In genomic region chr20:59013959-59014608, GRCh38 we compare ENCODE assay signal across 10 cellular contexts. TPM values are rescaled to one million over a fixed set of nuclear protein-coding genes. Genes with fewer than 3 reads are reported as not detected.
DNase-seq lines count a peak whose midpoint lies in the region; ATAC-seq and TF ChIP-seq lines count a peak whose summit lies in the region.
"Had no signal": no experiment of that assay in that cellular context is flagged by ENCODE, and none has a peak within 500 bp of the region (broad histone marks: within the 10 kb centered on the region; RNA-seq: fewer than 3 reads in every experiment).

No MANE protein-coding gene starts in this region.

- no peaks in the 10 kb centered on the region for H3K9me3 ChIP-seq in SK-N-SH

- CTCF ChIA-PET in SK-N-SH (lab: Yijun Ruan, JAX), result interaction anchor here (1.2 kb wide), 1 partner anchor 804 kb away, joined by 3 read pairs; no protein-coding TSS in a partner anchor

- ATAC-seq in HG03432 (IDR thresholded peaks at IDR 0.05; ENCODE audit: unreplicated experiment), result no peak

- H3K9me2 ChIP-seq in SK-N-SH, result no peaks in the 10 kb centered on the region

- 65% methylated on average over 13 of the region's 13 CpGs for WGBS in SK-N-SH (ENCODE audit: low lambda C conversion rate)

- peaks cover under 1% of the 10 kb centered on the region; the same call in 1 of the 2 replicates for H3K79me2 ChIP-seq in SK-N-SH (ENCODE audit: insufficient read depth)

- intact Hi-C loops in posterior vena cava (cut with DNase I), result no loop called here

- H3K9ac ChIP-seq in SK-N-SH, result no peak overlapping the region

- no peaks in the 10 kb centered on the region for H3K36me3 ChIP-seq in SK-N-SH (replicated peaks in 1 of 2; ENCODE audit: control insufficient read depth in 1 of 2, insufficient read depth in 2 of 2, low read length in 1 of 2)

- POLR2A ChIA-PET in SK-N-SH (lab: Yijun Ruan, JAX), result no interaction called here

- H2AFZ ChIP-seq in SK-N-SH (ENCODE audit: low read depth), result no peak overlapping the region

- DNase-seq in EH (ENCODE audit: low read depth), result peak; percentile 91
- no peak for DNase-seq in SK-N-SH
- peak; percentile 42 for DNase-seq in choroid plexus epithelial cell (ENCODE audit: low read depth)
- peak; percentile 76 for DNase-seq in posterior vena cava (ENCODE audit: low spot score)
- DNase-seq in cerebellum (ENCODE audit: low spot score), result no peak
- DNase-seq in ecto neural progenitor cell (ENCODE audit: low spot score), result no peak
- DNase-seq: H7; NK-92 treated with Interleukin-12 subunit alpha and Interleukin-12 subunit beta, amount 100 ng/mL, for 24 hours had no signal

- TF ChIP-seq RAD21 in SK-N-SH (IDR thresholded peaks at IDR 0.05; ENCODE audit: low read length), result no peak

- H3K4me3 ChIP-seq in SK-N-SH (ENCODE audit: low read depth in 2 of 2, low read length in 1 of 2) (no peak overlapping the region), choroid plexus epithelial cell (ENCODE audit: low read depth, low read length) (no peak overlapping the region)
- H3K4me3 ChIP-seq: skin epidermis had no signal

- no peaks in the 10 kb centered on the region for H3K27me3 ChIP-seq in SK-N-SH (ENCODE audit: insufficient read depth)

- H3K4me2 ChIP-seq in SK-N-SH, result 0 out of 2 replicates have a peak overlapping the region, but pooled peaks have one; percentile 43

- TF ChIP-seq EP300 in SK-N-SH (IDR thresholded peaks at IDR 0.05; ENCODE audit: borderline replicate concordance in 1 of 2, low read depth in 1 of 2, low read length in 1 of 2), result no peak

- no peak for TF ChIP-seq CTCF in SK-N-SH (IDR thresholded peaks at IDR 0.05)
- TF ChIP-seq CTCF in choroid plexus epithelial cell (conservative IDR thresholded peaks at IDR 0.05; ENCODE audit: low read depth, low read length), result no peak

- H3K4me1 ChIP-seq in SK-N-SH (ENCODE audit: control insufficient read depth in 1 of 2, insufficient read depth in 2 of 2, low read depth in 1 of 2, low read length in 1 of 2), result peaks cover 24 to 48% of the 10 kb centered on the region in 2 experiments; a peak in 3 of 4 replicates

- peak overlapping the region in 1 of 2 experiments; percentile 62; a peak in 2 of 4 replicates for H3K27ac ChIP-seq in SK-N-SH (ENCODE audit: low read depth in 2 of 2, low read length in 1 of 2)

- H3F3A ChIP-seq in SK-N-SH (replicated peaks; ENCODE audit: insufficient read depth), result peaks cover 12% of the 10 kb centered on the region

- H4K20me1 ChIP-seq in SK-N-SH (ENCODE audit: insufficient read depth), result no peaks in the 10 kb centered on the region

TF ChIP-seq in SK-N-SH, 30 proteins besides CTCF, POLR2A, EP300 and RAD21 (continues in another document):
- 0 out of 2 replicates have a peak, but pooled peaks have one; percentile 48 for TF ChIP-seq YY1 (IDR thresholded peaks at IDR 0.05; ENCODE audit: low read depth)
- TF ChIP-seq NRF1 (IDR thresholded peaks at IDR 0.05; ENCODE audit: low read depth, low read length), result no peak
- TF ChIP-seq, protein P1, sequence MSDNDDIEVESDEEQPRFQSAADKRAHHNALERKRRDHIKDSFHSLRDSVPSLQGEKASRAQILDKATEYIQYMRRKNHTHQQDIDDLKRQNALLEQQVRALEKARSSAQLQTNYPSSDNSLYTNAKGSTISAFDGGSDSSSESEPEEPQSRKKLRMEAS (IDR thresholded peaks at IDR 0.05; ENCODE audit: low read depth), result peak; percentile 41; the same call in 1 of the 2 replicates
- TF ChIP-seq TEAD4 (IDR thresholded peaks at IDR 0.05; ENCODE audit: borderline replicate concordance, insufficient read depth), result no peak
- TF ChIP-seq SIN3A (IDR thresholded peaks at IDR 0.05; ENCODE audit: borderline replicate concordance, low read depth, low read length), result no peak
- no peak; the same call in 1 of the 2 replicates for TF ChIP-seq TCF12 (IDR thresholded peaks at IDR 0.05)
- TF ChIP-seq FOSL2 (IDR thresholded peaks at IDR 0.05; ENCODE audit: borderline replicate concordance, low read depth), result peak; percentile 57; the same call in 1 of the 2 replicates
- TF ChIP-seq RXRA (IDR thresholded peaks at IDR 0.05; ENCODE audit: borderline replicate concordance, low read depth), result no peak
- no peak for TF ChIP-seq CHD2 (IDR thresholded peaks at IDR 0.05; ENCODE audit: low read length, partially characterized antibody)
- TF ChIP-seq EZH2phosphoT487 (IDR thresholded peaks at IDR 0.05; ENCODE audit: borderline replicate concordance, low read depth), result no peak
- TF ChIP-seq IRF3 (IDR thresholded peaks at IDR 0.05; ENCODE audit: low read depth, low read length), result no peak
- no peak for TF ChIP-seq POLR2AphosphoS5 (IDR thresholded peaks at IDR 0.05; ENCODE audit: low read depth, low read length)
- no peak for TF ChIP-seq FOXM1 (IDR thresholded peaks at IDR 0.05; ENCODE audit: low read depth)
- no peak for TF ChIP-seq REST (IDR thresholded peaks at IDR 0.05; ENCODE audit: low read depth, low read length)
- TF ChIP-seq, protein P2, sequence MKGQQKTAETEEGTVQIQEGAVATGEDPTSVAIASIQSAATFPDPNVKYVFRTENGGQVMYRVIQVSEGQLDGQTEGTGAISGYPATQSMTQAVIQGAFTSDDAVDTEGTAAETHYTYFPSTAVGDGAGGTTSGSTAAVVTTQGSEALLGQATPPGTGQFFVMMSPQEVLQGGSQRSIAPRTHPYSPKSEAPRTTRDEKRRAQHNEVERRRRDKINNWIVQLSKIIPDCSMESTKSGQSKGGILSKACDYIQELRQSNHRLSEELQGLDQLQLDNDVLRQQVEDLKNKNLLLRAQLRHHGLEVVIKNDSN (IDR thresholded peaks at IDR 0.05; ENCODE audit: borderline replicate concordance, low read depth), result no peak

RNA-seq across cellular contexts. Expression of gene TUBB1, which starts 5.1 kb away (rescaled TPM):
- polyA plus RNA-seq in SK-N-SH (2012; rRNA removed), result 0.02 TPM in 1 of 2 replicates, not detected in the other
- polyA plus RNA-seq in SK-N-SH (2012; cell fraction: cytosol; rRNA removed), result not detected in 2 replicates
- polyA plus RNA-seq in SK-N-SH (2012; cell fraction: nucleus; rRNA removed), result 0.01 TPM in 1 of 2 replicates, not detected in the other
- total RNA-seq in posterior vena cava (under 1 TPM; 0.43 to 0.74 TPM), cerebellum (1.2 TPM)
- total RNA-seq: H7 had no signal

RNA-seq across cellular contexts. Expression of gene CTSZ, which starts 7.0 kb away (rescaled TPM):
- 0.03 and 0.05 TPM in 2 replicates for polyA plus RNA-seq in SK-N-SH (2012; rRNA removed)
- polyA plus RNA-seq in SK-N-SH (2012; cell fraction: cytosol; rRNA removed), result 0.03 and 0.09 TPM in 2 replicates
- polyA plus RNA-seq in SK-N-SH (2012; cell fraction: nucleus; rRNA removed), result not detected in 2 replicates
- total RNA-seq in posterior vena cava (100 to 1,000 TPM; 107 to 164 TPM), cerebellum (14.1 TPM)

RNA-seq across cellular contexts. Expression of gene ATP5F1E, which starts 18.1 kb away (rescaled TPM):
- 48.0 and 60.8 TPM in 2 replicates for polyA plus RNA-seq in SK-N-SH (2012; rRNA removed)
- polyA plus RNA-seq in SK-N-SH (2012; cell fraction: cytosol; rRNA removed), result 80.3 and 119 TPM in 2 replicates
- polyA plus RNA-seq in SK-N-SH (2012; cell fraction: nucleus; rRNA removed), result 15.0 and 17.5 TPM in 2 replicates
- total RNA-seq in posterior vena cava (10 to 100 TPM; 58.3 to 74.7 TPM), cerebellum (25.3 TPM)

RNA-seq across cellular contexts. Expression of gene PRELID3B, which starts 28.5 kb away (rescaled TPM):
- 20.9 and 27.4 TPM in 2 replicates for polyA plus RNA-seq in SK-N-SH (2012; rRNA removed)
- polyA plus RNA-seq in SK-N-SH (2012; cell fraction: cytosol; rRNA removed), result 38.1 and 58.8 TPM in 2 replicates
- polyA plus RNA-seq in SK-N-SH (2012; cell fraction: nucleus; rRNA removed), result 6.0 and 10.8 TPM in 2 replicates
- 10 to 100 TPM; 24.1 to 34.1 TPM for total RNA-seq in posterior vena cava
- 51.7 TPM for total RNA-seq in cerebellum

RNA-seq across cellular contexts. Expression of gene NELFCD, which starts 33.0 kb away (rescaled TPM):
- 90.0 and 94.8 TPM in 2 replicates for polyA plus RNA-seq in SK-N-SH (2012; rRNA removed)
- polyA plus RNA-seq in SK-N-SH (2012; cell fraction: cytosol; rRNA removed), result 73.2 and 84.8 TPM in 2 replicates
- polyA plus RNA-seq in SK-N-SH (2012; cell fraction: nucleus; rRNA removed), result 233 and 267 TPM in 2 replicates
- total RNA-seq in posterior vena cava (10 to 100 TPM; 25.9 to 28.2 TPM), cerebellum (52.6 TPM)

Comparison
In these comparisons a context has a peak if more than half of its experiments do, and no peak if none do; other contexts are left out.
1. DNase-seq: peak in EH (single experiment), choroid plexus epithelial cell (single experiment) and posterior vena cava (single experiment); none in SK-N-SH (single experiment), cerebellum (single experiment) and ecto neural progenitor cell (single experiment).